ENCODE assay signal across 9 cellular contexts in genomic region chr10:43221419-43222293, GRCh38. TPM values are rescaled to one million over a fixed set of nuclear protein-coding genes. Genes with fewer than 3 reads are reported as not detected.
DNase-seq lines count a peak whose midpoint lies in the region; ATAC-seq and TF ChIP-seq lines count a peak whose summit lies in the region.
"Had no signal": no experiment of that assay in that cellular context is flagged by ENCODE, and none has a peak within 500 bp of the region (broad histone marks: within the 10 kb centered on the region; RNA-seq: fewer than 3 reads in every experiment).

No MANE protein-coding gene starts in this region.

- H3K4me1 ChIP-seq in ovary (ENCODE audit: insufficient read depth): no peaks in the 10 kb centered on the region

- no peaks in the 10 kb centered on the region for H3K36me3 ChIP-seq in ovary
- no peaks in the 10 kb centered on the region for H3K36me3 ChIP-seq in MG63

- H3K27me3 ChIP-seq in dorsolateral prefrontal cortex (no peaks in the 10 kb centered on the region), ovary (no peaks in the 10 kb centered on the region), MG63 (no peaks in the 10 kb centered on the region)

- H3K27ac ChIP-seq in dorsolateral prefrontal cortex (peak overlapping the region in 35 of 59 donors; percentile 9 to 75 (median 41)), ovary (no peak overlapping the region)

- TF ChIP-seq CTCF in NB4 (IDR thresholded peaks at IDR 0.05; ENCODE audit: low read depth, low read length) (peak; percentile 34), dorsolateral prefrontal cortex (IDR thresholded peaks at IDR 0.05 in 54 of 56, conservative IDR thresholded peaks at IDR 0.05 in 2 of 56; ENCODE audit: low read depth in 1 of 56, partially characterized antibody in 56 of 56) (no peak), ovary (IDR thresholded peaks at IDR 0.05) (no peak), omental fat pad (IDR thresholded peaks at IDR 0.05) (no peak)

- H3K4me3 ChIP-seq in NB4 (ENCODE audit: low read depth, low read length) (no peak overlapping the region), dorsolateral prefrontal cortex (no peak overlapping the region), ovary (no peak overlapping the region), MG63 (no peak overlapping the region)

- peak; percentile 28 for DNase-seq in NB4 (ENCODE audit: low read depth)
- peak in 7 of 10 donors; percentile 7 to 41 (median 31) for DNase-seq in dorsolateral prefrontal cortex
- DNase-seq in ovary: peak in 3 of 5 donors; percentile 5 to 20 (median 8)
- DNase-seq in stimulated activated naive CD4-positive, alpha-beta T cell (lab: John Stamatoyannopoulos, UW): no peak
- DNase-seq in MG63: no peak
- no peak for DNase-seq in omental fat pad (ENCODE audit: low spot score)
- no peak for DNase-seq in effector CD8-positive, alpha-beta T cell (lab: John Stamatoyannopoulos, UW)
- DNase-seq: central memory CD4-positive, alpha-beta T cell had no signal

- no peaks in the 10 kb centered on the region for H3K9me3 ChIP-seq in ovary
- H3K9me3 ChIP-seq in MG63: no peaks in the 10 kb centered on the region

- ATAC-seq in GM18511 (IDR thresholded peaks at IDR 0.05; ENCODE audit: unreplicated experiment) (peak; percentile 25), omental fat pad (ENCODE audit: low FRiP score) (no peak)

- TF ChIP-seq EP300 in ovary (IDR thresholded peaks at IDR 0.05): no peak

- TF ChIP-seq POLR2A in NB4 (IDR thresholded peaks at IDR 0.05; ENCODE audit: extremely low read depth, insufficient read length) (no peak), ovary (IDR thresholded peaks at IDR 0.05) (no peak)

- 64 to 80% (median 75%) methylated on average over 19 to 20 of the region's 20 CpGs for WGBS in ovary, 3 donors

- intact Hi-C loops in dorsolateral prefrontal cortex (cut with DNase I): no loop called here
- intact Hi-C loops in ovary (cut with DNase I): no loop called here

RNA-seq across cellular contexts. Expression of gene RASGEF1A, which starts 45.2 kb away (rescaled TPM):
- total RNA-seq in dorsolateral prefrontal cortex (10 to 100 TPM; 16.3 to 54.4 (median 39.2) TPM), ovary (1 to 10 TPM in 4 of 7 donors, under 1 TPM in 3; 0.60 to 5.2 (median 1.3) TPM), omental fat pad (1 to 10 TPM in 2 of 4 donors, under 1 TPM in 2; 0.28 to 2.8 (median 0.92) TPM)
- 1 to 10 TPM in 1 of 2 donors, under 1 TPM in 1; 0.92 to 2.3 TPM for polyA plus RNA-seq in ovary
- 0.30 TPM in 1 of 2 replicates, not detected in the other for total RNA-seq in MG63 (2014; rRNA removed; shearing (Covaris generic); ENCODE audit: low replicate concordance)

Comparison
In these comparisons a context has a peak if more than half of its experiments do, and no peak if none do; other contexts are left out.
1. DNase-seq: peak in NB4 (single experiment), dorsolateral prefrontal cortex (7 of 10) and ovary (3 of 5); none in stimulated activated naive CD4-positive, alpha-beta T cell (0 of 6), MG63 (single experiment), omental fat pad (single experiment) and effector CD8-positive, alpha-beta T cell (single experiment).
2. H3K27ac ChIP-seq: peak in dorsolateral prefrontal cortex (35 of 59); none in ovary (0 of 2).